In genomic region chr22:47020157-47020556, GRCh38 we compare ENCODE assay signal across 29 cellular contexts.
DNase-seq lines count a peak whose midpoint lies in the region; FAIRE-seq and TF ChIP-seq lines count a peak whose summit lies in the region.
"Had no signal": no experiment of that assay in that cellular context is flagged by ENCODE, and none has a peak within 500 bp of the region (broad histone marks: within the 10 kb centered on the region; RNA-seq: fewer than 3 reads in every experiment).

No MANE protein-coding gene starts in this region.

- H4K20me1 ChIP-seq in astrocyte (ENCODE audit: insufficient read depth, low read length): peaks cover 30% of the 10 kb centered on the region

- peaks cover 18% of the 10 kb centered on the region for H3K4me1 Mint-ChIP-seq in astrocyte (ENCODE audit: low read depth, unreplicated experiment)
- H3K4me1 Mint-ChIP-seq: activated B cell treated with CpG ODN at 0.5 μM for 24 hours had no signal

- peaks cover 10% of the 10 kb centered on the region for H3K9me3 Mint-ChIP-seq in astrocyte (ENCODE audit: unreplicated experiment)

- no peak for FAIRE-seq in astrocyte (lab: Jason Lieb, UNC)
- FAIRE-seq: endothelial cell of umbilical vein, G401.6, pancreas had no signal

- no peaks in the 10 kb centered on the region for H3K9me3 ChIP-seq in astrocyte (ENCODE audit: insufficient read depth, low read depth, low read length)
- H3K9me3 ChIP-seq: left lung, pancreas, SK-N-SH, thyroid gland had no signal

- H3K4me3 Mint-ChIP-seq in astrocyte (ENCODE audit: unreplicated experiment): peak overlapping the region; percentile 21
- H3K4me3 Mint-ChIP-seq: activated B cell treated with CpG ODN at 0.5 μM for 24 hours; activated CD8-positive, alpha-beta T cell treated with anti-CD3 and anti-CD28 coated beads for 36 hours; memory B cell had no signal

- peaks cover 16% of the 10 kb centered on the region for H3K36me3 Mint-ChIP-seq in astrocyte (ENCODE audit: low read depth, unreplicated experiment)

- H3K4me3 ChIP-seq in AG10803 (ENCODE audit: low read length): no peak overlapping the region
- no peak overlapping the region for H3K4me3 ChIP-seq in astrocyte (ENCODE audit: insufficient read depth, low read depth, low read length)
- H3K4me3 ChIP-seq: HAP-1, left lung, pancreas, spleen, thyroid gland had no signal

- peak overlapping the region; percentile 98 for H3K27ac Mint-ChIP-seq in astrocyte (ENCODE audit: unreplicated experiment)
- H3K27ac Mint-ChIP-seq: activated CD8-positive, alpha-beta T cell treated with anti-CD3 and anti-CD28 coated beads for 36 hours; memory B cell had no signal

- no peak overlapping the region for H2AFZ ChIP-seq in astrocyte (ENCODE audit: low read depth, low read length)

- no peaks in the 10 kb centered on the region for H3K27me3 Mint-ChIP-seq in astrocyte (ENCODE audit: low read depth, unreplicated experiment)
- H3K27me3 Mint-ChIP-seq: activated B cell treated with CpG ODN at 0.5 μM for 24 hours; activated CD8-positive, alpha-beta T cell treated with anti-CD3 and anti-CD28 coated beads for 36 hours; memory B cell had no signal

- no peak overlapping the region for H3K4me2 ChIP-seq in astrocyte (ENCODE audit: low read length)
- H3K4me2 ChIP-seq: SK-N-SH had no signal

- no peaks in the 10 kb centered on the region for H3K79me2 ChIP-seq in astrocyte (ENCODE audit: insufficient read depth, low read length)

- no peaks in the 10 kb centered on the region for H3K27me3 ChIP-seq in astrocyte (ENCODE audit: insufficient read depth, low read length)
- H3K27me3 ChIP-seq: left lung, pancreas, spleen, thyroid gland had no signal

- intact Hi-C loops in posterior vena cava (cut with DNase I): no loop called here

- no peaks in the 10 kb centered on the region for H3K4me1 ChIP-seq in astrocyte (ENCODE audit: insufficient read depth, low read length)
- H3K4me1 ChIP-seq: HAP-1, left lung, pancreas, spleen had no signal

- H3K36me3 ChIP-seq in astrocyte (ENCODE audit: insufficient read depth, low read length): no peaks in the 10 kb centered on the region
- H3K36me3 ChIP-seq: HAP-1, pancreas, thyroid gland had no signal

- H3K9ac ChIP-seq in astrocyte (ENCODE audit: low read length): no peak overlapping the region
- H3K9ac ChIP-seq: SK-N-SH had no signal

- DNase-seq in AG08395 (ENCODE audit: low spot score) (peak; percentile 24), AG10803 (ENCODE audit: low read depth) (peak; percentile 38), astrocyte (ENCODE audit: low read depth) (no peak), posterior vena cava (ENCODE audit: low spot score) (peak; percentile 14), GM20000 (ENCODE audit: low spot score) (no peak), HT-29 (ENCODE audit: low spot score) (no peak)
- DNase-seq in activated CD4-positive, CD25-positive, alpha-beta regulatory T cell (lab: John Stamatoyannopoulos, UW): no peak
- DNase-seq: activated B cell treated with CpG ODN at 0.5 μM for 24 hours; activated CD8-positive, alpha-beta memory T cell treated with anti-CD3 and anti-CD28 coated beads, Interleukin-2, amount 50 U/mL, for 48 hours; activated CD8-positive, alpha-beta T cell treated with anti-CD3 and anti-CD28 coated beads for 36 hours; activated effector memory CD4-positive, alpha-beta T cell treated with Interleukin-2 at 50 U/mL for 16 hours; amygdala; C1 segment of cervical spinal cord; hippocampal formation; KBM-7; NCI-H1105; NCI-H187 treated with DMSO at 0.1 percent for 48 hours; NCI-H524; OCI-M1; pancreas; SK-N-SH; spleen; stimulated activated CD4-positive, alpha-beta T cell treated with anti-CD3 and anti-CD28 coated beads, Interleukin-2, amount 100 ng/mL, for 24 hours; thyroid gland had no signal

- no peak overlapping the region for H3K27ac ChIP-seq in astrocyte (ENCODE audit: low read depth, low read length)
- H3K27ac ChIP-seq: left lung, pancreas, spleen, thyroid gland had no signal

- TF ChIP-seq CTCF in AG10803 (conservative IDR thresholded peaks at IDR 0.05; ENCODE audit: low read length) (no peak), astrocyte (IDR thresholded peaks at IDR 0.05; ENCODE audit: insufficient read depth, low read depth, low read length) (no peak), GM20000 (IDR thresholded peaks at IDR 0.05; ENCODE audit: extremely low read depth, missing control alignments) (no peak)

Comparison
In these comparisons a context has a peak if more than half of its experiments do, and no peak if none do; other contexts are left out.
1. DNase-seq: peak in AG08395 (single experiment), AG10803 (single experiment) and posterior vena cava (single experiment); none in astrocyte (single experiment), GM20000 (single experiment), activated CD4-positive, CD25-positive, alpha-beta regulatory T cell (0 of 4) and HT-29 (single experiment).